Comparison of ENCODE assay signal across 1 cellular context in genomic region chr12:53674977-53675700, GRCh38.
A peak's percentile ranks its signal among the peaks of the same experiment; 100 is the strongest.
TF ChIP-seq lines count a peak whose summit lies in the region.

No MANE protein-coding gene starts in this region.

TF ChIP-seq in HepG2, 621 proteins besides CTCF, POLR2A, EP300 and RAD21:
- TF ChIP-seq ZFP36L2 (CRISPR knock-in tag; IDR thresholded peaks at IDR 0.05) (no peak), ZNF546 (CRISPR knock-in tag; conservative IDR thresholded peaks at IDR 0.05) (no peak), NCOA1 (CRISPR knock-in tag; IDR thresholded peaks at IDR 0.05) (0 out of 2 replicates have a peak, but pooled peaks have one; percentile 73), ZNF101 (CRISPR knock-in tag; IDR thresholded peaks at IDR 0.05; ENCODE audit: borderline replicate concordance, low read depth) (0 out of 2 replicates have a peak, but pooled peaks have one; percentile 20), ZSCAN20 (CRISPR knock-in tag; IDR thresholded peaks at IDR 0.05; ENCODE audit: borderline replicate concordance) (no peak), ZNF30 (CRISPR knock-in tag; IDR thresholded peaks at IDR 0.05) (peak; percentile 57; the same call in 1 of the 2 replicates), CHD2 (IDR thresholded peaks at IDR 0.05; ENCODE audit: low read depth, low read length) (no peak), ZNF468 (CRISPR knock-in tag; IDR thresholded peaks at IDR 0.05) (no peak), ZNF33A (CRISPR knock-in tag; IDR thresholded peaks at IDR 0.05; ENCODE audit: borderline replicate concordance) (no peak), CREB1 (IDR thresholded peaks at IDR 0.05) (no peak), CREB1 (CRISPR knock-in tag; IDR thresholded peaks at IDR 0.05) (no peak), ADNP (CRISPR knock-in tag; IDR thresholded peaks at IDR 0.05) (no peak), MTA1 (CRISPR knock-in tag; IDR thresholded peaks at IDR 0.05; ENCODE audit: borderline replicate concordance) (no peak), ZNF782 (CRISPR knock-in tag; IDR thresholded peaks at IDR 0.05; ENCODE audit: borderline replicate concordance) (no peak), KMT2A (CRISPR knock-in tag; IDR thresholded peaks at IDR 0.05) (no peak), SIN3A (IDR thresholded peaks at IDR 0.05; ENCODE audit: borderline replicate concordance, low read depth, low read length) (peak; percentile 41; the same call in 1 of the 2 replicates), FOXM1 (CRISPR knock-in tag; IDR thresholded peaks at IDR 0.05) (no peak), RBAK (CRISPR knock-in tag; IDR thresholded peaks at IDR 0.05) (no peak), ZBTB43 (CRISPR knock-in tag; conservative IDR thresholded peaks at IDR 0.05) (no peak), RBM39 (IDR thresholded peaks at IDR 0.05; ENCODE audit: low read depth, low read length, poor library complexity, severe bottlenecking) (no peak), TMF1 (CRISPR knock-in tag; IDR thresholded peaks at IDR 0.05; ENCODE audit: low read depth) (no peak), THAP11 (CRISPR knock-in tag; IDR thresholded peaks at IDR 0.05) (no peak), AGO2 (optimal IDR thresholded peaks at IDR 0.05; ENCODE audit: low read depth, low read length) (no peak), HMG20A (CRISPR knock-in tag; IDR thresholded peaks at IDR 0.05; ENCODE audit: borderline replicate concordance) (no peak), SNAI1 (CRISPR knock-in tag; IDR thresholded peaks at IDR 0.05; ENCODE audit: borderline replicate concordance) (peak; percentile 93; the same call in 1 of the 2 replicates), ZNF225 (CRISPR knock-in tag; IDR thresholded peaks at IDR 0.05) (no peak), ZNF138 (CRISPR knock-in tag; IDR thresholded peaks at IDR 0.05; ENCODE audit: low read depth) (no peak), GATAD1 (CRISPR knock-in tag; IDR thresholded peaks at IDR 0.05) (no peak), ZNF44 (CRISPR knock-in tag; IDR thresholded peaks at IDR 0.05) (no peak), SMARCE1 (IDR thresholded peaks at IDR 0.05; ENCODE audit: borderline replicate concordance) (no peak), SAFB2 (CRISPR knock-in tag; IDR thresholded peaks at IDR 0.05; ENCODE audit: borderline replicate concordance, low read depth) (no peak), KDM1A (CRISPR knock-in tag; IDR thresholded peaks at IDR 0.05) (no peak), CENPBD1 (CRISPR knock-in tag; IDR thresholded peaks at IDR 0.05; ENCODE audit: borderline replicate concordance, low read depth) (0 out of 2 replicates have a peak, but pooled peaks have one; percentile 8), ZNF776 (CRISPR knock-in tag; IDR thresholded peaks at IDR 0.05) (peak; percentile 31; the same call in 1 of the 2 replicates), ELF4 (CRISPR knock-in tag; IDR thresholded peaks at IDR 0.05; ENCODE audit: borderline replicate concordance) (no peak), ZNF333 (CRISPR knock-in tag; IDR thresholded peaks at IDR 0.05; ENCODE audit: borderline replicate concordance) (0 out of 2 replicates have a peak, but pooled peaks have one; percentile 11), SMYD3 (CRISPR knock-in tag; IDR thresholded peaks at IDR 0.05) (no peak), XRCC5 (optimal IDR thresholded peaks at IDR 0.05; ENCODE audit: low read length) (no peak), ZBTB7A (CRISPR knock-in tag; IDR thresholded peaks at IDR 0.05) (no peak)
- TF ChIP-seq, protein P1, sequence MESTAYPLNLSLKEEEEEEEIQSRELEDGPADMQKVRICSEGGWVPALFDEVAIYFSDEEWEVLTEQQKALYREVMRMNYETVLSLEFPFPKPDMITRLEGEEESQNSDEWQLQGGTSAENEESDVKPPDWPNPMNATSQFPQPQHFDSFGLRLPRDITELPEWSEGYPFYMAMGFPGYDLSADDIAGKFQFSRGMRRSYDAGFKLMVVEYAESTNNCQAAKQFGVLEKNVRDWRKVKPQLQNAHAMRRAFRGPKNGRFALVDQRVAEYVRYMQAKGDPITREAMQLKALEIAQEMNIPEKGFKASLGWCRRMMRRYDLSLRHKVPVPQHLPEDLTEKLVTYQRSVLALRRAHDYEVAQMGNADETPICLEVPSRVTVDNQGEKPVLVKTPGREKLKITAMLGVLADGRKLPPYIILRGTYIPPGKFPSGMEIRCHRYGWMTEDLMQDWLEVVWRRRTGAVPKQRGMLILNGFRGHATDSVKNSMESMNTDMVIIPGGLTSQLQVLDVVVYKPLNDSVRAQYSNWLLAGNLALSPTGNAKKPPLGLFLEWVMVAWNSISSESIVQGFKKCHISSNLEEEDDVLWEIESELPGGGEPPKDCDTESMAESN (CRISPR knock-in tag; conservative IDR thresholded peaks at IDR 0.05) = no peak
- TF ChIP-seq, protein P2, sequence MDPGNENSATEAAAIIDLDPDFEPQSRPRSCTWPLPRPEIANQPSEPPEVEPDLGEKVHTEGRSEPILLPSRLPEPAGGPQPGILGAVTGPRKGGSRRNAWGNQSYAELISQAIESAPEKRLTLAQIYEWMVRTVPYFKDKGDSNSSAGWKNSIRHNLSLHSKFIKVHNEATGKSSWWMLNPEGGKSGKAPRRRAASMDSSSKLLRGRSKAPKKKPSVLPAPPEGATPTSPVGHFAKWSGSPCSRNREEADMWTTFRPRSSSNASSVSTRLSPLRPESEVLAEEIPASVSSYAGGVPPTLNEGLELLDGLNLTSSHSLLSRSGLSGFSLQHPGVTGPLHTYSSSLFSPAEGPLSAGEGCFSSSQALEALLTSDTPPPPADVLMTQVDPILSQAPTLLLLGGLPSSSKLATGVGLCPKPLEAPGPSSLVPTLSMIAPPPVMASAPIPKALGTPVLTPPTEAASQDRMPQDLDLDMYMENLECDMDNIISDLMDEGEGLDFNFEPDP (CRISPR knock-in tag; conservative IDR thresholded peaks at IDR 0.05) = peak; percentile 91; the same call in 1 of the 2 replicates
- TF ChIP-seq, protein P3, sequence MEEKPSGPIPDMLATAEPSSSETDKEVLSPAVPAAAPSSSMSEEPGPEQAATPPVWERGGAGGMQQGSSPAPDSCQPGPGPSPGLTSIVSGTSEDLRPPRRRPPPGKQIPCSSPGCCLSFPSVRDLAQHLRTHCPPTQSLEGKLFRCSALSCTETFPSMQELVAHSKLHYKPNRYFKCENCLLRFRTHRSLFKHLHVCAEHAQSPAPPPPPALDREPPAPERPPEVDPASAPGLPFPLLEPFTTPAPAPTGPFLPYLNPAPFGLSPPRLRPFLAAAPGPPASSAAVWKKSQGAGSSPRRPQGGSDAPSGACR (CRISPR knock-in tag; IDR thresholded peaks at IDR 0.05) = peak; percentile 47; the same call in 1 of the 2 replicates
- TF ChIP-seq, protein P4, sequence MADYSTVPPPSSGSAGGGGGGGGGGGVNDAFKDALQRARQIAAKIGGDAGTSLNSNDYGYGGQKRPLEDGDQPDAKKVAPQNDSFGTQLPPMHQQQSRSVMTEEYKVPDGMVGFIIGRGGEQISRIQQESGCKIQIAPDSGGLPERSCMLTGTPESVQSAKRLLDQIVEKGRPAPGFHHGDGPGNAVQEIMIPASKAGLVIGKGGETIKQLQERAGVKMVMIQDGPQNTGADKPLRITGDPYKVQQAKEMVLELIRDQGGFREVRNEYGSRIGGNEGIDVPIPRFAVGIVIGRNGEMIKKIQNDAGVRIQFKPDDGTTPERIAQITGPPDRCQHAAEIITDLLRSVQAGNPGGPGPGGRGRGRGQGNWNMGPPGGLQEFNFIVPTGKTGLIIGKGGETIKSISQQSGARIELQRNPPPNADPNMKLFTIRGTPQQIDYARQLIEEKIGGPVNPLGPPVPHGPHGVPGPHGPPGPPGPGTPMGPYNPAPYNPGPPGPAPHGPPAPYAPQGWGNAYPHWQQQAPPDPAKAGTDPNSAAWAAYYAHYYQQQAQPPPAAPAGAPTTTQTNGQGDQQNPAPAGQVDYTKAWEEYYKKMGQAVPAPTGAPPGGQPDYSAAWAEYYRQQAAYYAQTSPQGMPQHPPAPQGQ (CRISPR knock-in tag; IDR thresholded peaks at IDR 0.05; ENCODE audit: borderline replicate concordance) = no peak
- TF ChIP-seq, protein P5, sequence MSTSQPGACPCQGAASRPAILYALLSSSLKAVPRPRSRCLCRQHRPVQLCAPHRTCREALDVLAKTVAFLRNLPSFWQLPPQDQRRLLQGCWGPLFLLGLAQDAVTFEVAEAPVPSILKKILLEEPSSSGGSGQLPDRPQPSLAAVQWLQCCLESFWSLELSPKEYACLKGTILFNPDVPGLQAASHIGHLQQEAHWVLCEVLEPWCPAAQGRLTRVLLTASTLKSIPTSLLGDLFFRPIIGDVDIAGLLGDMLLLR (CRISPR knock-in tag; IDR thresholded peaks at IDR 0.05) = no peak
- TF ChIP-seq, protein P6, sequence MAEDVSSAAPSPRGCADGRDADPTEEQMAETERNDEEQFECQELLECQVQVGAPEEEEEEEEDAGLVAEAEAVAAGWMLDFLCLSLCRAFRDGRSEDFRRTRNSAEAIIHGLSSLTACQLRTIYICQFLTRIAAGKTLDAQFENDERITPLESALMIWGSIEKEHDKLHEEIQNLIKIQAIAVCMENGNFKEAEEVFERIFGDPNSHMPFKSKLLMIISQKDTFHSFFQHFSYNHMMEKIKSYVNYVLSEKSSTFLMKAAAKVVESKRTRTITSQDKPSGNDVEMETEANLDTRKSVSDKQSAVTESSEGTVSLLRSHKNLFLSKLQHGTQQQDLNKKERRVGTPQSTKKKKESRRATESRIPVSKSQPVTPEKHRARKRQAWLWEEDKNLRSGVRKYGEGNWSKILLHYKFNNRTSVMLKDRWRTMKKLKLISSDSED (CRISPR knock-in tag; IDR thresholded peaks at IDR 0.05) = no peak
TF ChIP-seq in HepG2: peak in this region for 10.
